1 cellular context compared by ENCODE assay signal in the genomic region with DNA sequence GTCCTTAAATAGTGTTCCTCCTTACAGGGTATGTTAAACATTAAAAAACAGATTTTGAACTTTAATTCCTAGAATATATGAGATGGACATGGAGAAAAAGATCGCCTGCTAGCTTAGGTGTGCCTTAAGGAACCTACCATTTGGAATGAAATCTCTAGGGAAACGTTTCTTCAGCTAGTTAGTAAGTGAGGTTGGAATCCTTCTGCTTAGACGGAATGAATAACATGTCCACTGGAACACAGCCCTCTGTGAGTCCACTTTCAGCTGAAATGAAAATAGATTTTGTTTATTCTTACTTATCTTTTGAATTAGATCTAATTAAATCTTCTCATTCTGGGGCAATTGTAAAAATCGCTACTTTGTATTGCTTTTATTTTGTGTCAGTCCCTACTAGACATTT.
TF ChIP-seq lines count a peak whose summit lies in the region.

No MANE protein-coding gene starts in this region.

TF ChIP-seq in SK-N-SH, 30 proteins besides CTCF, POLR2A, EP300 and RAD21:
- TF ChIP-seq, protein P1, sequence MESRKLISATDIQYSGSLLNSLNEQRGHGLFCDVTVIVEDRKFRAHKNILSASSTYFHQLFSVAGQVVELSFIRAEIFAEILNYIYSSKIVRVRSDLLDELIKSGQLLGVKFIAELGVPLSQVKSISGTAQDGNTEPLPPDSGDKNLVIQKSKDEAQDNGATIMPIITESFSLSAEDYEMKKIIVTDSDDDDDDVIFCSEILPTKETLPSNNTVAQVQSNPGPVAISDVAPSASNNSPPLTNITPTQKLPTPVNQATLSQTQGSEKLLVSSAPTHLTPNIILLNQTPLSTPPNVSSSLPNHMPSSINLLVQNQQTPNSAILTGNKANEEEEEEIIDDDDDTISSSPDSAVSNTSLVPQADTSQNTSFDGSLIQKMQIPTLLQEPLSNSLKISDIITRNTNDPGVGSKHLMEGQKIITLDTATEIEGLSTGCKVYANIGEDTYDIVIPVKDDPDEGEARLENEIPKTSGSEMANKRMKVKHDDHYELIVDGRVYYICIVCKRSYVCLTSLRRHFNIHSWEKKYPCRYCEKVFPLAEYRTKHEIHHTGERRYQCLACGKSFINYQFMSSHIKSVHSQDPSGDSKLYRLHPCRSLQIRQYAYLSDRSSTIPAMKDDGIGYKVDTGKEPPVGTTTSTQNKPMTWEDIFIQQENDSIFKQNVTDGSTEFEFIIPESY (IDR thresholded peaks at IDR 0.05; ENCODE audit: borderline replicate concordance, low read depth), result no peak
- TF ChIP-seq FOXM1 (IDR thresholded peaks at IDR 0.05; ENCODE audit: low read depth) (no peak), FOXJ3 (CRISPR knock-in tag; IDR thresholded peaks at IDR 0.05) (no peak), JUND (IDR thresholded peaks at IDR 0.05) (no peak)
